In the genomic region with DNA sequence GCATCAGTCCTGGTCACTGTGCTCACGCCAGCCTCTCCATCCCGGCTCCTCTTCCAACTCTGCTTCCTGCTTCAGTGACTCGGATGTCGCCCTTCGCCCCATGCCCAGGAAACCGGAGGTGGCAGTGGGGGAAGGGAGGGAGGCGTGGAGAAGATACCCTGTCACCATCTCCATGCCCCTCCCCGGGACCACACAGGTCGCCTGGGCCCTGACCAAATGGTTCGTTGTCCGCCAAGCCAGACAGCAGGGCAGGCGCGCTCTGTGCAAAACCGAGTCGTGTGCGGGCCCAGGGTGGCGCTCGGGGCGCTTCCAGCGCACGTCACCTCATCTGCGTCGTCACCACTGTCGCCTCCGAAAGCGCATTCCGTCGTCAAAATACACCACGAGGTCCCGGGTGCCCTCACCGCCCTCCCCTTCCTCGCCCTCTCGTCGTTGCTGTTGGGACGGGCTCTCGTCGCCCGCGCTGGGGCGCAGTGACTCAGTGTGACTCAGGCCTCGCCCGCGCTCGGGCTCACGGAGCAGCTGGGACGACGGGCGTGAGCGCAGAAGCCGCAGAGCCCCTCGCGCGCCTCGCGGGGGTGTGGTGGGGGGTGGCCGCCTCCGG, we compare ENCODE assay signal across 9 cellular contexts. TPM values are rescaled to one million over a fixed set of nuclear protein-coding genes. Genes with fewer than 3 reads are reported as not detected.
A peak's percentile ranks its signal among the peaks of the same experiment; 100 is the strongest.
DNase-seq lines count a peak whose midpoint lies in the region; ATAC-seq and TF ChIP-seq lines count a peak whose summit lies in the region.
"Had no signal": no experiment of that assay in that cellular context is flagged by ENCODE, and none has a peak within 500 bp of the region (broad histone marks: within the 10 kb centered on the region; RNA-seq: fewer than 3 reads in every experiment).

No MANE protein-coding gene starts in this region.

- TF ChIP-seq CTCF in dorsolateral prefrontal cortex (IDR thresholded peaks at IDR 0.05 in 54 of 56, conservative IDR thresholded peaks at IDR 0.05 in 2 of 56; ENCODE audit: low read depth in 1 of 56, partially characterized antibody in 56 of 56): peak in 3 of 56 donors; percentile 5 to 26 (median 15)

- intact Hi-C loops in dorsolateral prefrontal cortex (cut with DNase I): loop anchor here in 1 of 2 donors (10.0 kb wide), 1 partner anchor 388 kb away; no protein-coding TSS in a partner anchor

- no peaks in the 10 kb centered on the region for H3K27me3 ChIP-seq in dorsolateral prefrontal cortex

- DNase-seq in 8988T (peak; percentile 72), HT-29 (ENCODE audit: low spot score) (peak; percentile 72), dorsolateral prefrontal cortex (peak; percentile 45 to 91 (median 72)), medulla oblongata (ENCODE audit: extremely low spot score) (peak; percentile 46), NOMO-1 treated with dmso at 0.1 percent for 144 hours (lab: John Stamatoyannopoulos, UW; ENCODE audit: unreplicated experiment) (no peak)
- DNase-seq in activated CD4-positive, alpha-beta T cell treated with anti-CD3 and anti-CD28 coated beads, Interleukin-2, amount 50 U/mL, for 4 hours: peak; percentile 80 to 87
- DNase-seq in stimulated activated CD8-positive, alpha-beta memory T cell treated with anti-CD3 and anti-CD28 coated beads, Interleukin-12 subunit alpha, Interleukin-12 subunit beta, amount 100 ng/mL, for 24 hours (ENCODE audit: extremely low read depth): peak; percentile 53

- peak overlapping the region; percentile 34 to 72 (median 59) for H3K4me3 ChIP-seq in dorsolateral prefrontal cortex

- ATAC-seq in GM18520 (IDR thresholded peaks at IDR 0.05; ENCODE audit: unreplicated experiment): no peak

- H3K27ac ChIP-seq in dorsolateral prefrontal cortex: peak overlapping the region in 36 of 59 donors; percentile 1 to 79 (median 58)
- H3K27ac ChIP-seq: epithelial cell of prostate had no signal

RNA-seq across cellular contexts. Expression of a gene that starts 39.2 kb away (rescaled TPM):
- 4.2 and 10.6 TPM in 2 replicates for total RNA-seq in HT-29 (2014; rRNA removed; shearing (Covaris generic))
- 10 to 100 TPM; 10.1 to 35.3 (median 17.7) TPM for total RNA-seq in dorsolateral prefrontal cortex

RNA-seq across cellular contexts. Expression of a gene that starts 56.4 kb away (rescaled TPM):
- total RNA-seq in HT-29 (2014; rRNA removed; shearing (Covaris generic)): not detected in 2 replicates
- total RNA-seq in dorsolateral prefrontal cortex: 1 to 10 TPM in 1 of 120 experiments, under 1 TPM in 5, not detected in 114; 0.23 to 1.5 (median 0.76) TPM
